Comparison of ENCODE assay signal across 1 cellular context in the genomic region with DNA sequence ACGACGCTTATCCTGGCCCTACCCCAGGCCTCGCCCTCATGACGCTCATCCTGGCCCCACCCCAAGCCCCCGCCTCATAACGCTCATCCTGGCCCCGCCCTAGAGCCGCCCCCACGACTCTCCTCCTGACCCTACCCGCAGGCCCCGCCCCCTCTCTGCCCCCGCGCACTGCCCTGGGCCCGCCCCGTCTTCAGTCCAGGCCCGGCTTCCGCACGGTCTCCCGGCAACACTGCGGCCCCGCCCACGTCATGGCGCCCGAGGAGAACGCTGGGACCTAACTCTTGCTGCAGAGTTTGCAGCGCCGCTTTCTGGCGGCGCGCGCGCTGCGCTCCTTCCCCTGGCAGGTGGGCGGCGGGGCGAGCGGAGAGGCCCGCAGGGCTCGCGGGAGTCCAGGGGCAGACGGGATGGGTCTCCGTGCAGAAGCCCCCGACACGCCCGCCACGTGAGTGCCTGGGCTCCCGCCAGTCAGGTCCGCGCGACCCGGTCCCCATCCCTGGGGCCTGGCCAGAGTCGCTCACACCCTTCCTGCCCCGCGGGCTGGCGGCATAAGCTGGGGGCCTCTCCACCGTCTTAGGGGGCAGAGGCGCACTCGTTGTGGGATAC.
TF ChIP-seq lines count a peak whose summit lies in the region.

No MANE protein-coding gene starts in this region.

TF ChIP-seq in HepG2, 621 proteins besides CTCF, POLR2A, EP300 and RAD21 (continued from another document and continues in another):
- peak; percentile 61 for TF ChIP-seq ZNF687 (CRISPR knock-in tag; IDR thresholded peaks at IDR 0.05)
- no peak for TF ChIP-seq SPEN (CRISPR knock-in tag; IDR thresholded peaks at IDR 0.05; ENCODE audit: low read depth)
- TF ChIP-seq PRPF4 (IDR thresholded peaks at IDR 0.05; ENCODE audit: low read depth, low read length, poor library complexity, severe bottlenecking), result no peak
- TF ChIP-seq ZBTB14 (CRISPR knock-in tag; IDR thresholded peaks at IDR 0.05), result no peak
- TF ChIP-seq ATF3 (CRISPR knock-in tag; IDR thresholded peaks at IDR 0.05), result no peak
- TF ChIP-seq AHR (CRISPR knock-in tag; IDR thresholded peaks at IDR 0.05), result no peak
- TF ChIP-seq ZNF414 (CRISPR knock-in tag; IDR thresholded peaks at IDR 0.05), result no peak
- TF ChIP-seq, protein P1, sequence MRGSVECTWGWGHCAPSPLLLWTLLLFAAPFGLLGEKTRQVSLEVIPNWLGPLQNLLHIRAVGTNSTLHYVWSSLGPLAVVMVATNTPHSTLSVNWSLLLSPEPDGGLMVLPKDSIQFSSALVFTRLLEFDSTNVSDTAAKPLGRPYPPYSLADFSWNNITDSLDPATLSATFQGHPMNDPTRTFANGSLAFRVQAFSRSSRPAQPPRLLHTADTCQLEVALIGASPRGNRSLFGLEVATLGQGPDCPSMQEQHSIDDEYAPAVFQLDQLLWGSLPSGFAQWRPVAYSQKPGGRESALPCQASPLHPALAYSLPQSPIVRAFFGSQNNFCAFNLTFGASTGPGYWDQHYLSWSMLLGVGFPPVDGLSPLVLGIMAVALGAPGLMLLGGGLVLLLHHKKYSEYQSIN (CRISPR knock-in tag; IDR thresholded peaks at IDR 0.05; ENCODE audit: borderline replicate concordance), result no peak
- TF ChIP-seq ZNF780A (CRISPR knock-in tag; IDR thresholded peaks at IDR 0.05), result no peak
- no peak for TF ChIP-seq RFX1 (IDR thresholded peaks at IDR 0.05)
- TF ChIP-seq KDM5A (IDR thresholded peaks at IDR 0.05; ENCODE audit: borderline replicate concordance, low read length), result no peak
- no peak for TF ChIP-seq TP53 (CRISPR knock-in tag; conservative IDR thresholded peaks at IDR 0.05)
- no peak for TF ChIP-seq HOXA3 (CRISPR knock-in tag; IDR thresholded peaks at IDR 0.05)
- TF ChIP-seq ZBED4 (CRISPR knock-in tag; IDR thresholded peaks at IDR 0.05; ENCODE audit: borderline replicate concordance), result no peak
- peak; percentile 20; the same call in 1 of the 2 replicates for TF ChIP-seq ZMYM4 (CRISPR knock-in tag; IDR thresholded peaks at IDR 0.05)
- no peak for TF ChIP-seq XRCC5 (optimal IDR thresholded peaks at IDR 0.05; ENCODE audit: low read length)
- no peak for TF ChIP-seq PCBP1 (IDR thresholded peaks at IDR 0.05; ENCODE audit: borderline replicate concordance, low read depth, low read length)
- TF ChIP-seq ZNF576 (CRISPR knock-in tag; IDR thresholded peaks at IDR 0.05), result no peak
- TF ChIP-seq RBM22 (optimal IDR thresholded peaks at IDR 0.05; ENCODE audit: low read length), result no peak
- TF ChIP-seq MEIS1 (CRISPR knock-in tag; IDR thresholded peaks at IDR 0.05; ENCODE audit: borderline replicate concordance), result no peak
- TF ChIP-seq, protein P2, sequence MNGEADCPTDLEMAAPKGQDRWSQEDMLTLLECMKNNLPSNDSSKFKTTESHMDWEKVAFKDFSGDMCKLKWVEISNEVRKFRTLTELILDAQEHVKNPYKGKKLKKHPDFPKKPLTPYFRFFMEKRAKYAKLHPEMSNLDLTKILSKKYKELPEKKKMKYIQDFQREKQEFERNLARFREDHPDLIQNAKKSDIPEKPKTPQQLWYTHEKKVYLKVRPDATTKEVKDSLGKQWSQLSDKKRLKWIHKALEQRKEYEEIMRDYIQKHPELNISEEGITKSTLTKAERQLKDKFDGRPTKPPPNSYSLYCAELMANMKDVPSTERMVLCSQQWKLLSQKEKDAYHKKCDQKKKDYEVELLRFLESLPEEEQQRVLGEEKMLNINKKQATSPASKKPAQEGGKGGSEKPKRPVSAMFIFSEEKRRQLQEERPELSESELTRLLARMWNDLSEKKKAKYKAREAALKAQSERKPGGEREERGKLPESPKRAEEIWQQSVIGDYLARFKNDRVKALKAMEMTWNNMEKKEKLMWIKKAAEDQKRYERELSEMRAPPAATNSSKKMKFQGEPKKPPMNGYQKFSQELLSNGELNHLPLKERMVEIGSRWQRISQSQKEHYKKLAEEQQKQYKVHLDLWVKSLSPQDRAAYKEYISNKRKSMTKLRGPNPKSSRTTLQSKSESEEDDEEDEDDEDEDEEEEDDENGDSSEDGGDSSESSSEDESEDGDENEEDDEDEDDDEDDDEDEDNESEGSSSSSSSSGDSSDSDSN (CRISPR knock-in tag; IDR thresholded peaks at IDR 0.05), result peak; percentile 55; the same call in 1 of the 2 replicates
- TF ChIP-seq MYPOP (CRISPR knock-in tag; IDR thresholded peaks at IDR 0.05), result no peak
- TF ChIP-seq THAP11 (CRISPR knock-in tag; IDR thresholded peaks at IDR 0.05), result no peak
- TF ChIP-seq GABPA (IDR thresholded peaks at IDR 0.05; ENCODE audit: low read depth, low read length), result no peak
- TF ChIP-seq GABPA (CRISPR knock-in tag; IDR thresholded peaks at IDR 0.05; ENCODE audit: low read depth), result 0 out of 2 replicates have a peak, but pooled peaks have one; percentile 19
- TF ChIP-seq ARID2 (CRISPR knock-in tag; IDR thresholded peaks at IDR 0.05; ENCODE audit: borderline replicate concordance), result no peak
- TF ChIP-seq ZMAT3 (CRISPR knock-in tag; conservative IDR thresholded peaks at IDR 0.05), result no peak
- TF ChIP-seq SOX6 (IDR thresholded peaks at IDR 0.05), result no peak
- TF ChIP-seq SOX6 (CRISPR knock-in tag; IDR thresholded peaks at IDR 0.05), result no peak
- TF ChIP-seq FOXA1 (IDR thresholded peaks at IDR 0.05), result no peak
- TF ChIP-seq FOXA1 (CRISPR knock-in tag; IDR thresholded peaks at IDR 0.05), result no peak
- TF ChIP-seq MBNL3 (CRISPR knock-in tag; conservative IDR thresholded peaks at IDR 0.05), result no peak
- TF ChIP-seq, protein P3, sequence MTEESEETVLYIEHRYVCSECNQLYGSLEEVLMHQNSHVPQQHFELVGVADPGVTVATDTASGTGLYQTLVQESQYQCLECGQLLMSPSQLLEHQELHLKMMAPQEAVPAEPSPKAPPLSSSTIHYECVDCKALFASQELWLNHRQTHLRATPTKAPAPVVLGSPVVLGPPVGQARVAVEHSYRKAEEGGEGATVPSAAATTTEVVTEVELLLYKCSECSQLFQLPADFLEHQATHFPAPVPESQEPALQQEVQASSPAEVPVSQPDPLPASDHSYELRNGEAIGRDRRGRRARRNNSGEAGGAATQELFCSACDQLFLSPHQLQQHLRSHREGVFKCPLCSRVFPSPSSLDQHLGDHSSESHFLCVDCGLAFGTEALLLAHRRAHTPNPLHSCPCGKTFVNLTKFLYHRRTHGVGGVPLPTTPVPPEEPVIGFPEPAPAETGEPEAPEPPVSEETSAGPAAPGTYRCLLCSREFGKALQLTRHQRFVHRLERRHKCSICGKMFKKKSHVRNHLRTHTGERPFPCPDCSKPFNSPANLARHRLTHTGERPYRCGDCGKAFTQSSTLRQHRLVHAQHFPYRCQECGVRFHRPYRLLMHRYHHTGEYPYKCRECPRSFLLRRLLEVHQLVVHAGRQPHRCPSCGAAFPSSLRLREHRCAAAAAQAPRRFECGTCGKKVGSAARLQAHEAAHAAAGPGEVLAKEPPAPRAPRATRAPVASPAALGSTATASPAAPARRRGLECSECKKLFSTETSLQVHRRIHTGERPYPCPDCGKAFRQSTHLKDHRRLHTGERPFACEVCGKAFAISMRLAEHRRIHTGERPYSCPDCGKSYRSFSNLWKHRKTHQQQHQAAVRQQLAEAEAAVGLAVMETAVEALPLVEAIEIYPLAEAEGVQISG (CRISPR knock-in tag; IDR thresholded peaks at IDR 0.05), result no peak
- no peak for TF ChIP-seq POLR2AphosphoS2 (IDR thresholded peaks at IDR 0.05; ENCODE audit: low read depth, low read length)
- no peak for TF ChIP-seq ZNF639 (CRISPR knock-in tag; conservative IDR thresholded peaks at IDR 0.05)
- no peak for TF ChIP-seq MTF2 (CRISPR knock-in tag; IDR thresholded peaks at IDR 0.05; ENCODE audit: borderline replicate concordance)
- no peak for TF ChIP-seq MTF1 (CRISPR knock-in tag; IDR thresholded peaks at IDR 0.05)
